In the genomic region with DNA sequence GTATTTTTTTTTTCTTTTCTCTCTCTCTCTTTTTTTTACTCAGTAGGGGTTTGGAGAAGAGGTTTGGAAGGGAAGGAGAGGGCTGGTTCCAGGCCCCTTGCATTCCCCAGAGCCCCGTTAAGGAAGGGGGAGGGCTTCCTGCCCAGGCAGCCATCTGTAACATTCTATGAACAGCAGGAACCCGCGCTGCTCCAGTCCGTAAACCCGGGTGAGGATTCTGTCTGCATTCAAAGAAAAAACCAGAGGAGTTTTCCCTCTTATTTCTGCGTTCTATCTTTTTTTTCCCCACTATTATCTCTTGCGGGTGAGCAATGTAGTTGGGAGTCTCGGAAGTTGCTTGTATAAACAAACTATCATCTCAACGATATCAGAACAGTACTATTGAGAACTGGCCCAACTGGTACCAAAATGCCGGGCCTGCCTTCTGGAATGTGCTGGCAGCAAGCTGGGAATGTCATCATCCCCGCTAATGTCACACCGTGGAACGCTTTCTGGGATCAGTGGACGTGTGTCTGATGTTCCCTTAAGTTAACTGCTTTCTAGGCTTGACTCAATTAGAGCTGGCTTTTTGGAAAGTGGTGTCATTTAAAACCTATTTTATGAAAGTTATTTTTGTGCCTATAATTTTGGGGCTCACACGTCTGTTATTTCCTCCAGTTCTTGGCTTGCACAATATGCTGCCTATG, we compare ENCODE assay signal across 9 cellular contexts.
A peak's percentile ranks its signal among the peaks of the same experiment; 100 is the strongest.
DNase-seq lines count a peak whose midpoint lies in the region; ATAC-seq and TF ChIP-seq lines count a peak whose summit lies in the region.
"Had no signal": no experiment of that assay in that cellular context is flagged by ENCODE, and none has a peak within 500 bp of the region (broad histone marks: within the 10 kb centered on the region; RNA-seq: fewer than 3 reads in every experiment).

No MANE protein-coding gene starts in this region.

- no peak for TF ChIP-seq EP300 in sigmoid colon (IDR thresholded peaks at IDR 0.05)

- H3K27me3 ChIP-seq in adrenal gland (no peaks in the 10 kb centered on the region), sigmoid colon (no peaks in the 10 kb centered on the region)

- TF ChIP-seq POLR2A in adrenal gland (IDR thresholded peaks at IDR 0.05) (no peak), sigmoid colon (IDR thresholded peaks at IDR 0.05) (no peak), erythroblast (IDR thresholded peaks at IDR 0.05; ENCODE audit: low read length) (no peak)

- H3K27ac ChIP-seq in adrenal gland (peak overlapping the region in 2 of 5 donors; percentile 24 to 59), sigmoid colon (peak overlapping the region; percentile 65 to 74 (median 70))

- intact Hi-C loops in adrenal gland (cut with DNase I) (loop anchor here in 1 of 2 donors (10.0 kb wide), 1 partner anchor 95 kb away; no protein-coding TSS in a partner anchor), sigmoid colon (cut with DNase I) (loop anchor here (1.0 kb wide), 1 partner anchor 14 kb away; no protein-coding TSS in a partner anchor)

- H3K4me1 ChIP-seq in adrenal gland (replicated peaks in 1 of 2) (no peaks in the 10 kb centered on the region), sigmoid colon (peaks cover 0 to 21% (median 15%) of the 10 kb centered on the region in 4 donors)

- WGBS in adrenal gland, 4 donors: 22 to 33% (median 27%) methylated on average over 15 of the region's 15 CpGs
- WGBS in sigmoid colon, 2 donors: 37 to 75% methylated on average over 15 of the region's 15 CpGs

- ATAC-seq in HG03521 (IDR thresholded peaks at IDR 0.05; ENCODE audit: unreplicated experiment) (no peak), GM21723 (IDR thresholded peaks at IDR 0.05; ENCODE audit: unreplicated experiment) (no peak)
- ATAC-seq: GM12878 had no signal

- TF ChIP-seq CTCF in adrenal gland (IDR thresholded peaks at IDR 0.05) (no peak), sigmoid colon (IDR thresholded peaks at IDR 0.05) (no peak)

- peak overlapping the region in 1 of 4 donors; percentile 44 for H3K4me3 ChIP-seq in adrenal gland
- peak overlapping the region; percentile 7 to 43 (median 40) for H3K4me3 ChIP-seq in sigmoid colon
- H3K4me3 ChIP-seq: GM12878 had no signal

- H3K9me3 ChIP-seq in adrenal gland (replicated peaks in 1 of 3) (no peaks in the 10 kb centered on the region), sigmoid colon (no peaks in the 10 kb centered on the region)

- DNase-seq in EL (peak; percentile 50), adrenal gland (peak in 4 of 7 donors; percentile 21 to 60 (median 30)), iPS DF 19.7 (ENCODE audit: low read depth, low spot score) (peak; percentile 60), sigmoid colon (peak; percentile 78), DMS53 treated with DMSO at 0.1 percent for 48 hours (lab: John Stamatoyannopoulos, UW; ENCODE audit: unreplicated experiment) (no peak), erythroblast (lab: John Stamatoyannopoulos, UW) (no peak)

- H3K36me3 ChIP-seq in adrenal gland (replicated peaks in 1 of 2) (no peaks in the 10 kb centered on the region), sigmoid colon (no peaks in the 10 kb centered on the region)

Comparison
In these comparisons a context has a peak if more than half of its experiments do, and no peak if none do; other contexts are left out.
1. DNase-seq: peak in EL (single experiment), adrenal gland (4 of 7), iPS DF 19.7 (single experiment) and sigmoid colon (single experiment); none in DMS53 treated with DMSO at 0.1 percent for 48 hours (single experiment) and erythroblast (0 of 2).